ENCODE assay signal across 12 cellular contexts in genomic region chr10:120607016-120607709, GRCh38.
A peak's percentile ranks its signal among the peaks of the same experiment; 100 is the strongest.
DNase-seq lines count a peak whose midpoint lies in the region; ATAC-seq and TF ChIP-seq lines count a peak whose summit lies in the region.
"Had no signal": no experiment of that assay in that cellular context is flagged by ENCODE, and none has a peak within 500 bp of the region (broad histone marks: within the 10 kb centered on the region; RNA-seq: fewer than 3 reads in every experiment).

No MANE protein-coding gene starts in this region.

- ATAC-seq in GM19455 (IDR thresholded peaks at IDR 0.05; ENCODE audit: unreplicated experiment): peak; percentile 32
- peak; percentile 29 for ATAC-seq in HG03439 (IDR thresholded peaks at IDR 0.05; ENCODE audit: unreplicated experiment)
- ATAC-seq in stimulated activated naive B cell treated with anti-CD40 and anti-IgM and Interleukin-4, amounts not matched to agents 10 μg/mL and 1 μg/mL and 100 μg/mL, for 72 hours (replicated peaks): no peak
- ATAC-seq in WTC11: no peak
- no peak for ATAC-seq in upper lobe of right lung

- peaks cover 4 to 8% of the 10 kb centered on the region in 2 donors for H3K9me3 Mint-ChIP-seq in stimulated activated naive B cell treated with anti-CD40 and anti-IgM and Interleukin-4, amounts not matched to agents 10 μg/mL and 1 μg/mL and 100 μg/mL, for 72 hours
- H3K9me3 Mint-ChIP-seq in WTC11: peaks cover 37% of the 10 kb centered on the region

- POLR2A ChIA-PET in WTC11 (lab: Charles Lee): no interaction called here

- CTCF ChIA-PET in WTC11 (lab: Charles Lee): no interaction called here

- intact Hi-C loops in upper lobe of right lung (cut with DNase I): no loop called here

- TF ChIP-seq CTCF in cardiac fibroblast (IDR thresholded peaks at IDR 0.05; ENCODE audit: low read depth, low read length) (no peak), WTC11 (IDR thresholded peaks at IDR 0.05) (no peak), upper lobe of right lung (IDR thresholded peaks at IDR 0.05) (no peak)

- H3K27ac Mint-ChIP-seq in stimulated activated naive B cell treated with anti-CD40 and anti-IgM and Interleukin-4, amounts not matched to agents 10 μg/mL and 1 μg/mL and 100 μg/mL, for 72 hours: peak overlapping the region; percentile 59
- no peak overlapping the region for H3K27ac Mint-ChIP-seq in WTC11

- H3K4me3 ChIP-seq in cardiac fibroblast (replicated peaks in 1 of 2; ENCODE audit: low read depth in 2 of 2, low read length in 2 of 2) (no peak overlapping the region), upper lobe of right lung (no peak overlapping the region)
- H3K4me3 ChIP-seq: SJSA1 had no signal

- H3K4me1 Mint-ChIP-seq in stimulated activated naive B cell treated with anti-CD40 and anti-IgM and Interleukin-4, amounts not matched to agents 10 μg/mL and 1 μg/mL and 100 μg/mL, for 72 hours: no peaks in the 10 kb centered on the region
- H3K4me1 Mint-ChIP-seq in WTC11: peaks cover 16% of the 10 kb centered on the region

- H3K27ac ChIP-seq in upper lobe of right lung: no peak overlapping the region

- DNase-seq in cardiac fibroblast (ENCODE audit: low read depth in 2 of 2): peak; percentile 14 to 69
- no peak for DNase-seq in stimulated activated naive B cell treated with anti-CD40 and anti-IgM and Interleukin-4, amounts not matched to agents 10 μg/mL and 1 μg/mL and 100 μg/mL, for 72 hours
- no peak for DNase-seq in WTC11 (ENCODE audit: low spot score)
- DNase-seq in upper lobe of right lung: no peak
- no peak for DNase-seq in NCI-H1417 (lab: John Stamatoyannopoulos, UW)
- DNase-seq: activated CD4-positive, alpha-beta T cell treated with anti-CD3 and anti-CD28 coated beads, Interleukin-2, amount 50 U/mL, for 4 hours; aorta; DMS53; NCI-H2029 treated with DMSO at 0.1 percent for 48 hours had no signal

- peaks cover 0 to 1% of the 10 kb centered on the region in 2 donors for H3K36me3 Mint-ChIP-seq in stimulated activated naive B cell treated with anti-CD40 and anti-IgM and Interleukin-4, amounts not matched to agents 10 μg/mL and 1 μg/mL and 100 μg/mL, for 72 hours
- H3K36me3 Mint-ChIP-seq in WTC11: peaks cover 12% of the 10 kb centered on the region

- H3K27me3 ChIP-seq in upper lobe of right lung: no peaks in the 10 kb centered on the region
- H3K27me3 ChIP-seq: SJSA1 had no signal

- peaks cover 0 to 11% of the 10 kb centered on the region in 2 donors for H3K27me3 Mint-ChIP-seq in stimulated activated naive B cell treated with anti-CD40 and anti-IgM and Interleukin-4, amounts not matched to agents 10 μg/mL and 1 μg/mL and 100 μg/mL, for 72 hours
- H3K27me3 Mint-ChIP-seq in WTC11 (ENCODE audit: low read depth): peaks cover 4% of the 10 kb centered on the region

- no peaks in the 10 kb centered on the region for H3K9me3 ChIP-seq in upper lobe of right lung
- H3K9me3 ChIP-seq: SJSA1 had no signal

- H3K4me3 Mint-ChIP-seq in stimulated activated naive B cell treated with anti-CD40 and anti-IgM and Interleukin-4, amounts not matched to agents 10 μg/mL and 1 μg/mL and 100 μg/mL, for 72 hours: no peak overlapping the region
- H3K4me3 Mint-ChIP-seq in WTC11: no peak overlapping the region

- H3K4me1 ChIP-seq in upper lobe of right lung: no peaks in the 10 kb centered on the region

- no peaks in the 10 kb centered on the region for H3K36me3 ChIP-seq in upper lobe of right lung
- H3K36me3 ChIP-seq: SJSA1 had no signal

TF ChIP-seq in WTC11, 78 proteins besides CTCF, POLR2A, EP300 and RAD21:
- no peak for TF ChIP-seq NR2C2 (CRISPR knock-in tag; IDR thresholded peaks at IDR 0.05)

Comparison
In these comparisons a context has a peak if more than half of its experiments do, and no peak if none do; other contexts are left out.
1. ATAC-seq: peak in GM19455 (single experiment) and HG03439 (single experiment); none in stimulated activated naive B cell treated with anti-CD40 and anti-IgM and Interleukin-4, amounts not matched to agents 10 μg/mL and 1 μg/mL and 100 μg/mL, for 72 hours (0 of 2), WTC11 (single experiment) and upper lobe of right lung (single experiment).
2. DNase-seq: peak in cardiac fibroblast (2 of 2); none in stimulated activated naive B cell treated with anti-CD40 and anti-IgM and Interleukin-4, amounts not matched to agents 10 μg/mL and 1 μg/mL and 100 μg/mL, for 72 hours (single experiment), WTC11 (single experiment), upper lobe of right lung (single experiment) and NCI-H1417 (0 of 3).